Comparison of ENCODE assay signal across 1 cellular context in the genomic region with DNA sequence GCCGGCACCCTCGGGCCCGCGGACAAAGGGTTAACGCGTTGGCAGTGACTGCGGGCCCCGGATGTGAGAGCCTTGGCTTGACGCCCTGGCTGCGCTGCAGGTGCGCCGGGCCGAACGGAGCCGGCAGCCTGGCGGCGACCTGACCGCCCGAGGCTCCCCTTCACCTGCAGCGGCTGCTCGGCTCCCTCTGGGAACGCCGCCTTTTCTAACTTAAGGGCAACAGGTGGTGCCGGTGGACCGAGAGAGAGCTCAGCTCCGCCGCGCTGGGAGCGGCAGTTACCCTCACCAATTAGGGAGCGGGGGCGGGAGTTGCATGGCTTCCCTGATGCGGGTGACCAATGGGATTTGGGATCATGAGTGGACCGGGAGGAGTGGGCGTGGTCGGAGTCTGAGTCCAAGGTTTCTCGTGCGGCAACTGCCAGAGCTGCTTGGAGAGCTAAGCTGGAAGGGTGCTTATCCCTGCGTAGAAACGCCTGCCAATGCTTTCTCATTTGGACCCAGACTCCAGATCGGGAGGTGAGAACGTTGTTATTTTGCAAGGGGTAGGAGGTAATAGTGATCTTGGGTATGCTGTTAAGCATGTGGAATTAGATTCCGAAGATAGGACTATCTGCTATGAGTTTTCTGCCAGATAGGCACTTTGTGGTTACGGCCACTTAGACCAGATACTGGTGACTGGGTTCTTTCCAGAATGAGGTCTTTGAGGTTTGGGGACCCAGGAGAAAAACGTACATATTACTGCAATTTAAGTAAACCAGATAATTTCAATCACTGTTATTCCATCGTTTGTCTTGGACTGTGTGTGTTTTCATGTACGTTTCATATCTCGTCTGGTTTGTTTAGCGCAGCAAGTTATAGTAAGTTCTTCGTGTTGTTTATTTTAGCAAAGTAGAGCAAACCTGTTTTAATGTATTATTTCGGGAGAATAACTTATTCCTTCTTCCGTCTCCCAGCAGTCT.
TF ChIP-seq lines count a peak whose summit lies in the region.

Gene ARL4A (plus strand): TSS at position 421 of the 959 bp plus-strand sequence. CDS start 622 bp downstream, outside the sequence.

TF ChIP-seq in HepG2, 621 proteins besides CTCF, POLR2A, EP300 and RAD21 (continued from another document and continues in another):
- TF ChIP-seq, protein P1, sequence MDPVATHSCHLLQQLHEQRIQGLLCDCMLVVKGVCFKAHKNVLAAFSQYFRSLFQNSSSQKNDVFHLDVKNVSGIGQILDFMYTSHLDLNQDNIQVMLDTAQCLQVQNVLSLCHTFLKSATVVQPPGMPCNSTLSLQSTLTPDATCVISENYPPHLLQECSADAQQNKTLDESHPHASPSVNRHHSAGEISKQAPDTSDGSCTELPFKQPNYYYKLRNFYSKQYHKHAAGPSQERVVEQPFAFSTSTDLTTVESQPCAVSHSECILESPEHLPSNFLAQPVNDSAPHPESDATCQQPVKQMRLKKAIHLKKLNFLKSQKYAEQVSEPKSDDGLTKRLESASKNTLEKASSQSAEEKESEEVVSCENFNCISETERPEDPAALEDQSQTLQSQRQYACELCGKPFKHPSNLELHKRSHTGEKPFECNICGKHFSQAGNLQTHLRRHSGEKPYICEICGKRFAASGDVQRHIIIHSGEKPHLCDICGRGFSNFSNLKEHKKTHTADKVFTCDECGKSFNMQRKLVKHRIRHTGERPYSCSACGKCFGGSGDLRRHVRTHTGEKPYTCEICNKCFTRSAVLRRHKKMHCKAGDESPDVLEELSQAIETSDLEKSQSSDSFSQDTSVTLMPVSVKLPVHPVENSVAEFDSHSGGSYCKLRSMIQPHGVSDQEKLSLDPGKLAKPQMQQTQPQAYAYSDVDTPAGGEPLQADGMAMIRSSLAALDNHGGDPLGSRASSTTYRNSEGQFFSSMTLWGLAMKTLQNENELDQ (CRISPR knock-in tag; IDR thresholded peaks at IDR 0.05; ENCODE audit: borderline replicate concordance), result no peak
- peak; percentile 64; the same call in 1 of the 2 replicates for TF ChIP-seq KLF9 (CRISPR knock-in tag; IDR thresholded peaks at IDR 0.05; ENCODE audit: low read depth)
- TF ChIP-seq ZNF234 (CRISPR knock-in tag; conservative IDR thresholded peaks at IDR 0.05), result no peak
- TF ChIP-seq RARA (CRISPR knock-in tag; IDR thresholded peaks at IDR 0.05), result peak; percentile 37; the same call in 1 of the 2 replicates
- peak; percentile 44; the same call in 1 of the 2 replicates for TF ChIP-seq MYNN (CRISPR knock-in tag; IDR thresholded peaks at IDR 0.05; ENCODE audit: low read depth)
- 0 out of 2 replicates have a peak, but pooled peaks have one; percentile 53 for TF ChIP-seq ZXDC (CRISPR knock-in tag; IDR thresholded peaks at IDR 0.05)
- TF ChIP-seq, protein P2, sequence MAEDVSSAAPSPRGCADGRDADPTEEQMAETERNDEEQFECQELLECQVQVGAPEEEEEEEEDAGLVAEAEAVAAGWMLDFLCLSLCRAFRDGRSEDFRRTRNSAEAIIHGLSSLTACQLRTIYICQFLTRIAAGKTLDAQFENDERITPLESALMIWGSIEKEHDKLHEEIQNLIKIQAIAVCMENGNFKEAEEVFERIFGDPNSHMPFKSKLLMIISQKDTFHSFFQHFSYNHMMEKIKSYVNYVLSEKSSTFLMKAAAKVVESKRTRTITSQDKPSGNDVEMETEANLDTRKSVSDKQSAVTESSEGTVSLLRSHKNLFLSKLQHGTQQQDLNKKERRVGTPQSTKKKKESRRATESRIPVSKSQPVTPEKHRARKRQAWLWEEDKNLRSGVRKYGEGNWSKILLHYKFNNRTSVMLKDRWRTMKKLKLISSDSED (CRISPR knock-in tag; IDR thresholded peaks at IDR 0.05), result no peak
- TF ChIP-seq ZBTB40 (IDR thresholded peaks at IDR 0.05), result no peak
- no peak; the same call in 1 of the 2 replicates for TF ChIP-seq ZBTB40 (CRISPR knock-in tag; IDR thresholded peaks at IDR 0.05)
- TF ChIP-seq, protein P3, sequence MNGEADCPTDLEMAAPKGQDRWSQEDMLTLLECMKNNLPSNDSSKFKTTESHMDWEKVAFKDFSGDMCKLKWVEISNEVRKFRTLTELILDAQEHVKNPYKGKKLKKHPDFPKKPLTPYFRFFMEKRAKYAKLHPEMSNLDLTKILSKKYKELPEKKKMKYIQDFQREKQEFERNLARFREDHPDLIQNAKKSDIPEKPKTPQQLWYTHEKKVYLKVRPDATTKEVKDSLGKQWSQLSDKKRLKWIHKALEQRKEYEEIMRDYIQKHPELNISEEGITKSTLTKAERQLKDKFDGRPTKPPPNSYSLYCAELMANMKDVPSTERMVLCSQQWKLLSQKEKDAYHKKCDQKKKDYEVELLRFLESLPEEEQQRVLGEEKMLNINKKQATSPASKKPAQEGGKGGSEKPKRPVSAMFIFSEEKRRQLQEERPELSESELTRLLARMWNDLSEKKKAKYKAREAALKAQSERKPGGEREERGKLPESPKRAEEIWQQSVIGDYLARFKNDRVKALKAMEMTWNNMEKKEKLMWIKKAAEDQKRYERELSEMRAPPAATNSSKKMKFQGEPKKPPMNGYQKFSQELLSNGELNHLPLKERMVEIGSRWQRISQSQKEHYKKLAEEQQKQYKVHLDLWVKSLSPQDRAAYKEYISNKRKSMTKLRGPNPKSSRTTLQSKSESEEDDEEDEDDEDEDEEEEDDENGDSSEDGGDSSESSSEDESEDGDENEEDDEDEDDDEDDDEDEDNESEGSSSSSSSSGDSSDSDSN (CRISPR knock-in tag; IDR thresholded peaks at IDR 0.05), result peak; percentile 92
- peak; percentile 38; the same call in 1 of the 2 replicates for TF ChIP-seq ATF2 (CRISPR knock-in tag; IDR thresholded peaks at IDR 0.05)
- TF ChIP-seq ZNF44 (CRISPR knock-in tag; IDR thresholded peaks at IDR 0.05), result peak; percentile 70; the same call in 1 of the 2 replicates
- TF ChIP-seq ZNF777 (CRISPR knock-in tag; IDR thresholded peaks at IDR 0.05), result no peak
- no peak for TF ChIP-seq CBX1 (IDR thresholded peaks at IDR 0.05; ENCODE audit: low read depth)
- no peak for TF ChIP-seq HMG20B (CRISPR knock-in tag; conservative IDR thresholded peaks at IDR 0.05)
- TF ChIP-seq NR2F2 (IDR thresholded peaks at IDR 0.05; ENCODE audit: borderline replicate concordance, low read depth), result no peak
- TF ChIP-seq ZFY (CRISPR knock-in tag; IDR thresholded peaks at IDR 0.05), result peak; percentile 53
- TF ChIP-seq ZNF160 (CRISPR knock-in tag; IDR thresholded peaks at IDR 0.05), result no peak
- peak; percentile 44; the same call in 1 of the 2 replicates for TF ChIP-seq ZNF788 (CRISPR knock-in tag; IDR thresholded peaks at IDR 0.05; ENCODE audit: borderline replicate concordance)
- TF ChIP-seq NFATC3 (CRISPR knock-in tag; IDR thresholded peaks at IDR 0.05), result 0 out of 2 replicates have a peak, but pooled peaks have one; percentile 21
- TF ChIP-seq TOPORS (CRISPR knock-in tag; IDR thresholded peaks at IDR 0.05), result no peak
- TF ChIP-seq, protein P4, sequence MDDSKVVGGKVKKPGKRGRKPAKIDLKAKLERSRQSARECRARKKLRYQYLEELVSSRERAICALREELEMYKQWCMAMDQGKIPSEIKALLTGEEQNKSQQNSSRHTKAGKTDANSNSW (CRISPR knock-in tag; IDR thresholded peaks at IDR 0.05; ENCODE audit: borderline replicate concordance), result 0 out of 2 replicates have a peak, but pooled peaks have one; percentile 3
- TF ChIP-seq, protein P5, sequence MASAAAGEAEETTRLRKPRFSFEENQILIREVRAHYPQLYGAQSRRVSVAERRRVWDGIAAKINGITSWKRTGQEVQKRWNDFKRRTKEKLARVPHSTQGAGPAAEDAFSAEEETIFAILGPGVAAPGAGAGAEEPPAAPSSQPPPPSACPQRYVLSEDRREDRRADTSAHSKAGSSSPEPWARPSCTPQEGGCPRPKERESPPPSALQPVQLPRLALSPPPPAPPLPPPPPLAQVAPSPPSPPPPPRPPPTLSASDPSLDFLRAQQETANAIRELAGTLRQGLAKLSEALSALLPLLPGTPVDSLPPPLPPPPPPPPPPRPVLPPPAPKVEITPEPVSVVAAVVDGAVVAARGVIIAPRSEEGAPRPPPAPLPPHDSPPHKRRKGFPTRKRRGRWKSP (CRISPR knock-in tag; IDR thresholded peaks at IDR 0.05), result peak; percentile 13; the same call in 1 of the 2 replicates
- TF ChIP-seq JARID2 (CRISPR knock-in tag; IDR thresholded peaks at IDR 0.05; ENCODE audit: insufficient replicate concordance), result no peak
- peak; percentile 97 for TF ChIP-seq NFYB (CRISPR knock-in tag; IDR thresholded peaks at IDR 0.05)
- TF ChIP-seq ZNF460 (CRISPR knock-in tag; IDR thresholded peaks at IDR 0.05; ENCODE audit: borderline replicate concordance), result no peak
- no peak for TF ChIP-seq ZNF251 (CRISPR knock-in tag; IDR thresholded peaks at IDR 0.05)
- TF ChIP-seq ZNF775 (CRISPR knock-in tag; IDR thresholded peaks at IDR 0.05; ENCODE audit: borderline replicate concordance), result peak; percentile 89; the same call in 1 of the 2 replicates
- peak; percentile 74 for TF ChIP-seq ZNF136 (CRISPR knock-in tag; IDR thresholded peaks at IDR 0.05; ENCODE audit: low read depth)
